In the genomic region with DNA sequence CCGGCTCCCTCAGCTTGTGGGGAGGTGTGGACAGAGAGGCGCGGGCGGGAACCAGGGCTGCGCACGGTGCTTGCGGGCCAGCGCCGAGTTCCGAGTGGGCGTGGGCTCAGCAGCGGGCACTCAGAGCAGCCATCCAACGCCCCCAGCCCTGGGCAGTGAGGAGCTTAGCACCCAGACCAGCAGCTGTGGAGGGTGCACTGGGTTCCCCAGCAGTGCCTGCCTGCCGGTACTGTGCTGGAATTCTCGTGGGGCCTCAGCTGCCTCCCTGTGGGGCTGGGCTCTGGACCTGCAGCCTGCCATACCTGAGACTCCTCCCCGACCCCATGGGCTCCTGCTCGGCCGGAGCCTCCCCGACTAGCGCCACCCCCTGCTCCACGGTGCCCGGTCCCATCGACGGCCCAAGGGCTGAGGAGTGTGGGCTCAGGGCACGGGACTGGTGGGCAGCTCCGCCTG, we compare ENCODE assay signal across 15 cellular contexts.
DNase-seq lines count a peak whose midpoint lies in the region; ATAC-seq and TF ChIP-seq lines count a peak whose summit lies in the region.
"Had no signal": no experiment of that assay in that cellular context is flagged by ENCODE, and none has a peak within 500 bp of the region (broad histone marks: within the 10 kb centered on the region; RNA-seq: fewer than 3 reads in every experiment).

No MANE protein-coding gene starts in this region.

- intact Hi-C loops in Right ventricle myocardium inferior (cut with DNase I) = no loop called here
- intact Hi-C loops in Right ventricle myocardium superior (cut with DNase I) = no loop called here

- H3K79me1 ChIP-seq in neuronal stem cell (ENCODE audit: low read depth, low read length) = no peaks in the 10 kb centered on the region

- CTCF ChIA-PET in WTC11 (lab: Charles Lee) = no interaction called here

- H4K91ac ChIP-seq in neuronal stem cell (ENCODE audit: low read depth, low read length, poor library complexity) = no peak overlapping the region

- H3K9me3 ChIP-seq in neuronal stem cell (replicated peaks in 1 of 2; ENCODE audit: control insufficient read depth in 2 of 2, insufficient read depth in 1 of 2, low read depth in 1 of 2, low read length in 2 of 2) (no peaks in the 10 kb centered on the region), upper lobe of left lung (peaks cover 0 to 6% (median 0%) of the 10 kb centered on the region in 4 donors)

- H3K4me3 Mint-ChIP-seq in WTC11 = no peak overlapping the region
- no peak overlapping the region for H3K4me3 Mint-ChIP-seq in T-helper 2 cell treated with Interferon-gamma antibody and Interleukin-4, amounts not matched to agents 5 μg/mL and 100 μg/mL, for 36 hours
- H3K4me3 Mint-ChIP-seq: CD4-positive, alpha-beta memory T cell; GM23338 had no signal

- no peak overlapping the region for H3K4me2 ChIP-seq in neuronal stem cell (ENCODE audit: insufficient read depth, low read length, poor library complexity, severe bottlenecking)
- H3K4me2 ChIP-seq: GM23338 had no signal

- no peak overlapping the region for H4K8ac ChIP-seq in neuronal stem cell (ENCODE audit: low read depth, low read length)

- no peak overlapping the region for H2BK15ac ChIP-seq in neuronal stem cell (ENCODE audit: low read length)

- whole genome bisulfite sequencing in neuronal stem cell (ENCODE audit: extremely low coverage in 2 of 2, insufficient read length in 2 of 2, insufficient replicate concordance in 1 of 2), 2 donors = no CpG with 5 or more reads among the region's 26 CpGs
- WGBS in upper lobe of left lung, 2 donors = 91% methylated on average over 10 of the region's 26 CpGs; no CpG with 5 or more reads in 1 of the 2 donors

- H3K27ac ChIP-seq in neuronal stem cell (replicated peaks; ENCODE audit: low read length) (no peak overlapping the region), upper lobe of left lung (no peak overlapping the region)

- no peak overlapping the region for H3K27ac Mint-ChIP-seq in WTC11
- no peak overlapping the region for H3K27ac Mint-ChIP-seq in T-helper 2 cell treated with Interferon-gamma antibody and Interleukin-4, amounts not matched to agents 5 μg/mL and 100 μg/mL, for 36 hours
- H3K27ac Mint-ChIP-seq: CD4-positive, alpha-beta memory T cell; GM23338 had no signal

- TF ChIP-seq CTCF in WTC11 (IDR thresholded peaks at IDR 0.05) = no peak
- TF ChIP-seq CTCF in upper lobe of left lung (IDR thresholded peaks at IDR 0.05) = no peak

- H2BK12ac ChIP-seq in neuronal stem cell (ENCODE audit: low read length) = no peak overlapping the region

- H2BK5ac ChIP-seq in neuronal stem cell (ENCODE audit: low read length) = no peak overlapping the region

- H3K18ac ChIP-seq in neuronal stem cell (ENCODE audit: low read length) = no peak overlapping the region

- H3K27me3 Mint-ChIP-seq in WTC11 (ENCODE audit: low read depth) = peaks cover 4% of the 10 kb centered on the region; the same call in 1 of the 2 replicates
- no peaks in the 10 kb centered on the region for H3K27me3 Mint-ChIP-seq in T-helper 2 cell treated with Interferon-gamma antibody and Interleukin-4, amounts not matched to agents 5 μg/mL and 100 μg/mL, for 36 hours (ENCODE audit: low read depth)

- no peak overlapping the region for H2AFZ ChIP-seq in neuronal stem cell (ENCODE audit: low read length)
- H2AFZ ChIP-seq: GM23338 had no signal

- H3K4me3 ChIP-seq in neuronal stem cell (ENCODE audit: low read length in 2 of 2) (no peak overlapping the region), upper lobe of left lung (no peak overlapping the region)
- H3K4me3 ChIP-seq: GM12878, GM23338 had no signal

- H3K27me3 ChIP-seq in neuronal stem cell (ENCODE audit: control insufficient read depth in 3 of 3, insufficient read depth in 3 of 3, low read depth in 1 of 3, low read length in 3 of 3) = no peaks in the 10 kb centered on the region
- no peaks in the 10 kb centered on the region for H3K27me3 ChIP-seq in upper lobe of left lung

- H3K36me3 ChIP-seq in neuronal stem cell (replicated peaks in 1 of 2; ENCODE audit: control insufficient read depth in 2 of 2, insufficient read depth in 2 of 2, low read length in 2 of 2) (no peaks in the 10 kb centered on the region), upper lobe of left lung (no peaks in the 10 kb centered on the region)

- POLR2A ChIA-PET in WTC11 (lab: Charles Lee) = no interaction called here

- H3K9ac ChIP-seq in neuronal stem cell (ENCODE audit: low read depth, low read length, poor library complexity) = no peak overlapping the region

- no peak overlapping the region for H2AK5ac ChIP-seq in neuronal stem cell (ENCODE audit: low read depth, low read length)

- ATAC-seq in Right ventricle myocardium inferior (no peak), Right ventricle myocardium superior (ENCODE audit: poor library complexity) (no peak), WTC11 (no peak), upper lobe of left lung (ENCODE audit: low FRiP score in 2 of 2) (peak; percentile 16 to 26)
- ATAC-seq: GM12878, GM23338 had no signal

- H2BK120ac ChIP-seq in neuronal stem cell (ENCODE audit: low read depth, low read length) = no peak overlapping the region

- TF ChIP-seq POLR2A in upper lobe of left lung (IDR thresholded peaks at IDR 0.05) = no peak

- DNase-seq in Right ventricle myocardium inferior (ENCODE audit: missing footprints) (peak; percentile 41), Right ventricle myocardium superior (no peak), WTC11 (ENCODE audit: low spot score) (no peak), neuronal stem cell (ENCODE audit: low spot score) (no peak), upper lobe of left lung (peak in 1 of 2 donors; percentile 68)
- DNase-seq in NK-92 treated with Interleukin-12 subunit alpha and Interleukin-12 subunit beta, amount 100 ng/mL, for 24 hours (lab: John Stamatoyannopoulos, UW) = no peak
- no peak for DNase-seq in stimulated activated CD4-positive, alpha-beta T cell treated with anti-CD3 and anti-CD28 coated beads, Interleukin-1b, Interleukin-23, amount 100 ng/mL, for 48 hours
- DNase-seq in T-helper 2 cell treated with Interferon-gamma antibody and Interleukin-4, amounts not matched to agents 5 μg/mL and 100 μg/mL, for 36 hours (ENCODE audit: low spot score) = no peak
- DNase-seq: 8988T; C1 segment of cervical spinal cord; CD4-positive, alpha-beta memory T cell; DMS79; H7 had no signal

- no peaks in the 10 kb centered on the region for H3K4me1 ChIP-seq in neuronal stem cell (ENCODE audit: control insufficient read depth in 2 of 2, insufficient read depth in 1 of 2, low read depth in 1 of 2, low read length in 2 of 2)
- no peaks in the 10 kb centered on the region for H3K4me1 ChIP-seq in upper lobe of left lung

- H3K4ac ChIP-seq in neuronal stem cell (ENCODE audit: low read length) = no peak overlapping the region

- H3K36me3 Mint-ChIP-seq in WTC11 = peaks cover 29% of the 10 kb centered on the region
- no peaks in the 10 kb centered on the region for H3K36me3 Mint-ChIP-seq in T-helper 2 cell treated with Interferon-gamma antibody and Interleukin-4, amounts not matched to agents 5 μg/mL and 100 μg/mL, for 36 hours (ENCODE audit: low read depth)
- H3K36me3 Mint-ChIP-seq: CD4-positive, alpha-beta memory T cell had no signal

- peaks cover 37% of the 10 kb centered on the region for H3K9me3 Mint-ChIP-seq in WTC11
- H3K9me3 Mint-ChIP-seq in T-helper 2 cell treated with Interferon-gamma antibody and Interleukin-4, amounts not matched to agents 5 μg/mL and 100 μg/mL, for 36 hours = no peaks in the 10 kb centered on the region

- no peak for TF ChIP-seq EP300 in upper lobe of left lung (IDR thresholded peaks at IDR 0.05)

- peak overlapping the region; percentile 52 for H3K23ac ChIP-seq in neuronal stem cell (ENCODE audit: low read depth, low read length, poor library complexity)

- no peak overlapping the region for H3K14ac ChIP-seq in neuronal stem cell (ENCODE audit: low read length)

- H3K4me1 Mint-ChIP-seq in WTC11 = no peaks in the 10 kb centered on the region
- no peaks in the 10 kb centered on the region for H3K4me1 Mint-ChIP-seq in T-helper 2 cell treated with Interferon-gamma antibody and Interleukin-4, amounts not matched to agents 5 μg/mL and 100 μg/mL, for 36 hours (ENCODE audit: low read depth)
- H3K4me1 Mint-ChIP-seq: CD4-positive, alpha-beta memory T cell; GM23338 had no signal

TF ChIP-seq in WTC11, 78 proteins besides CTCF, POLR2A, EP300 and RAD21 (continues in another document):
- TF ChIP-seq NFE2L1 (CRISPR knock-in tag; IDR thresholded peaks at IDR 0.05) (no peak), TEAD4 (CRISPR knock-in tag; IDR thresholded peaks at IDR 0.05) (no peak), FOXJ3 (CRISPR knock-in tag; IDR thresholded peaks at IDR 0.05; ENCODE audit: borderline replicate concordance) (no peak), FOXP1 (CRISPR knock-in tag; IDR thresholded peaks at IDR 0.05; ENCODE audit: borderline replicate concordance) (0 out of 2 replicates have a peak, but pooled peaks have one; percentile 44), PRRX2 (CRISPR knock-in tag; IDR thresholded peaks at IDR 0.05) (no peak), NR2C2 (CRISPR knock-in tag; IDR thresholded peaks at IDR 0.05) (no peak)
- TF ChIP-seq, protein P1, sequence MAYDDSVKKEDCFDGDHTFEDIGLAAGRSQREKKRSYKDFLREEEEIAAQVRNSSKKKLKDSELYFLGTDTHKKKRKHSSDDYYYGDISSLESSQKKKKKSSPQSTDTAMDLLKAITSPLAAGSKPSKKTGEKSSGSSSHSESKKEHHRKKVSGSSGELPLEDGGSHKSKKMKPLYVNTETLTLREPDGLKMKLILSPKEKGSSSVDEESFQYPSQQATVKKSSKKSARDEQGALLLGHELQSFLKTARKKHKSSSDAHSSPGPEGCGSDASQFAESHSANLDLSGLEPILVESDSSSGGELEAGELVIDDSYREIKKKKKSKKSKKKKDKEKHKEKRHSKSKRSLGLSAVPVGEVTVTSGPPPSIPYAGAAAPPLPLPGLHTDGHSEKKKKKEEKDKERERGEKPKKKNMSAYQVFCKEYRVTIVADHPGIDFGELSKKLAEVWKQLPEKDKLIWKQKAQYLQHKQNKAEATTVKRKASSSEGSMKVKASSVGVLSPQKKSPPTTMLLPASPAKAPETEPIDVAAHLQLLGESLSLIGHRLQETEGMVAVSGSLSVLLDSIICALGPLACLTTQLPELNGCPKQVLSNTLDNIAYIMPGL (CRISPR knock-in tag; IDR thresholded peaks at IDR 0.05) = no peak
- TF ChIP-seq, protein P2, sequence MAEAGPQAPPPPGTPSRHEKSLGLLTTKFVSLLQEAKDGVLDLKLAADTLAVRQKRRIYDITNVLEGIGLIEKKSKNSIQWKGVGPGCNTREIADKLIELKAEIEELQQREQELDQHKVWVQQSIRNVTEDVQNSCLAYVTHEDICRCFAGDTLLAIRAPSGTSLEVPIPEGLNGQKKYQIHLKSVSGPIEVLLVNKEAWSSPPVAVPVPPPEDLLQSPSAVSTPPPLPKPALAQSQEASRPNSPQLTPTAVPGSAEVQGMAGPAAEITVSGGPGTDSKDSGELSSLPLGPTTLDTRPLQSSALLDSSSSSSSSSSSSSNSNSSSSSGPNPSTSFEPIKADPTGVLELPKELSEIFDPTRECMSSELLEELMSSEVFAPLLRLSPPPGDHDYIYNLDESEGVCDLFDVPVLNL (CRISPR knock-in tag; IDR thresholded peaks at IDR 0.05; ENCODE audit: borderline replicate concordance, low read depth) = no peak

Comparison
In these comparisons a context has a peak if more than half of its experiments do, and no peak if none do; other contexts are left out.
1. ATAC-seq: peak in upper lobe of left lung (2 of 2); none in Right ventricle myocardium inferior (single experiment), Right ventricle myocardium superior (single experiment) and WTC11 (single experiment).